In the genomic region with DNA sequence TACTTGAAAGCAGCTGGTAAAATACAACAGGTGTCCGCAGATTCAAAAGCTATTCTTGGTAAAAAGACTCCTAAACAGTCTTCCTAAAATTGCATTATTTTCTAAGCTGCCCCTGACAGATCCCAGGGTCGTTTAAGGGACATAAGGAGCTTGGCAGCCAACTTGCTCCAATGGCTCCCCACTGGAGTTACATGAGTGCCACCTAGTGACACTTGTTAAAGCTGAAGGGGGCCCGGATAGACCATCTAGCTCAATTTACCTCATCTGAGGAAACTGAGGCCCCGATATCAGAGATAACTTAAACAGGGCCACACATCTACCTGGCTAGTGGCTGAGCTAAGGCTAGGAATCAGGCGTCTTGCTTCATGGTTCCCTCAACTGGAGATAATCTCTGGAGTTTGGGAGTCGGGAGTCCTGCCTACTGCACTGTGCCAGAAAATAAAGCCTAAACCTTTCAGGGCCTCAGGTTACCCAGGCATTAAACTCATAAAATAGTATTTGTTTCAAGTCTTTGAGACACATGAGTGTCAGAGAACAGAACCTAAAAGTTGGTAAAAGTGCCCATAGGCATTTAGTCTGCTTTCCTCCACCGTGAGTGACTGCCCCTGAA, we compare ENCODE assay signal across 8 cellular contexts. TPM values are rescaled to one million over a fixed set of nuclear protein-coding genes. Genes with fewer than 3 reads are reported as not detected.
A peak's percentile ranks its signal among the peaks of the same experiment; 100 is the strongest.
DNase-seq lines count a peak whose midpoint lies in the region; ATAC-seq and TF ChIP-seq lines count a peak whose summit lies in the region.

No MANE protein-coding gene starts in this region.

- CTCF ChIA-PET in PC-3 (lab: Charles Lee): interaction anchor here (0.5 to 1.3 kb wide), 19 partner anchors 69 to 1260 kb away, joined by 3 to 48 read pairs (median 6); no protein-coding TSS in a partner anchor

- intact Hi-C loops in PC-3 (cut with micrococcal nuclease): loop anchor here (1.0 kb wide), 4 partner anchors 148 to 422 kb away; no protein-coding TSS in a partner anchor

- no peak overlapping the region for H3K9ac ChIP-seq in PC-3 (ENCODE audit: low read length)
- no peak overlapping the region for H3K9ac ChIP-seq in smooth muscle cell (ENCODE audit: low read depth)

- H3K4me3 Mint-ChIP-seq in brain: peak overlapping the region in 1 of 5 experiments; percentile 30

- H3K4me1 Mint-ChIP-seq in brain: peaks cover 22% of the 10 kb centered on the region

- POLR2A ChIA-PET in PC-3 (lab: Charles Lee; ENCODE audit: unreplicated experiment): interaction anchor here (0.5 to 1.2 kb wide), 5 partner anchors 149 to 754 kb away, joined by 3 to 8 read pairs (median 6); no protein-coding TSS in a partner anchor

- peak; percentile 97 for TF ChIP-seq CTCF in PC-3 (conservative IDR thresholded peaks at IDR 0.05; ENCODE audit: low read depth, low read length)
- TF ChIP-seq CTCF in brain (conservative IDR thresholded peaks at IDR 0.05): peak; percentile 88 to 91
- TF ChIP-seq CTCF in smooth muscle cell (IDR thresholded peaks at IDR 0.05; ENCODE audit: borderline replicate concordance, insufficient read depth, poor library complexity, severe bottlenecking): peak; percentile 73

- H3K79me2 ChIP-seq in PC-3 (ENCODE audit: low read length): no peaks in the 10 kb centered on the region
- H3K79me2 ChIP-seq in smooth muscle cell (ENCODE audit: low read depth): no peaks in the 10 kb centered on the region

- H3K27me3 Mint-ChIP-seq in brain: peaks cover 4% of the 10 kb centered on the region

- no peak overlapping the region for H3K4me2 ChIP-seq in PC-3 (ENCODE audit: low read length)
- peak overlapping the region; percentile 8 for H3K4me2 ChIP-seq in smooth muscle cell

- H3K27ac Mint-ChIP-seq in brain: peak overlapping the region in 3 of 5 experiments; percentile 46 to 89 (median 85)

- peak; percentile 75 for DNase-seq in COR-L47 (lab: John Stamatoyannopoulos, UW)
- DNase-seq in GM19238 (ENCODE audit: insufficient read length, low spot score): peak; percentile 16
- peak; percentile 82 for DNase-seq in PC-3
- DNase-seq in inferior parietal cortex (ENCODE audit: extremely low spot score): peak; percentile 80
- peak; percentile 1 for DNase-seq in smooth muscle cell (lab: John Stamatoyannopoulos, UW; ENCODE audit: unreplicated experiment)

- BruUV-seq in PC-3 (replicated peaks; lab: Mats Ljungman, UMichigan): no TSS peak

- no peak overlapping the region for H3K27ac ChIP-seq in PC-3 (ENCODE audit: low read length)
- H3K27ac ChIP-seq in smooth muscle cell (ENCODE audit: low read depth): peak overlapping the region; percentile 57

- ATAC-seq in PC-3 (peak; percentile 94), GM21360 (IDR thresholded peaks at IDR 0.05; ENCODE audit: unreplicated experiment) (no peak)

- H3K4me1 ChIP-seq in PC-3 (ENCODE audit: insufficient read depth, low read length) (peaks cover 20% of the 10 kb centered on the region), smooth muscle cell (ENCODE audit: low read depth) (peaks cover 17% of the 10 kb centered on the region)

- no peak for TF ChIP-seq EP300 in Ishikawa (IDR thresholded peaks at IDR 0.05; ENCODE audit: borderline replicate concordance)

- H3K4me3 ChIP-seq in PC-3 (ENCODE audit: low read length) (no peak overlapping the region), smooth muscle cell (no peak overlapping the region)

- H3K36me3 ChIP-seq in PC-3 (ENCODE audit: low read depth, low read length) (no peaks in the 10 kb centered on the region), smooth muscle cell (ENCODE audit: low read depth) (no peaks in the 10 kb centered on the region)

- H4K20me1 ChIP-seq in PC-3 (ENCODE audit: low read length) (no peaks in the 10 kb centered on the region), smooth muscle cell (ENCODE audit: low read depth) (no peaks in the 10 kb centered on the region)

- no peak overlapping the region for H2AFZ ChIP-seq in PC-3 (ENCODE audit: low read length)
- H2AFZ ChIP-seq in smooth muscle cell (ENCODE audit: low read depth): no peak overlapping the region

- H3K9me3 ChIP-seq in PC-3 (ENCODE audit: low read length) (no peaks in the 10 kb centered on the region), smooth muscle cell (replicated peaks; ENCODE audit: low read depth) (no peaks in the 10 kb centered on the region)

- no peaks in the 10 kb centered on the region for H3K27me3 ChIP-seq in PC-3 (ENCODE audit: low read length)
- H3K27me3 ChIP-seq in smooth muscle cell (ENCODE audit: low read depth): no peaks in the 10 kb centered on the region

- peak; percentile 95 for TF ChIP-seq RAD21 in Ishikawa (IDR thresholded peaks at IDR 0.05; ENCODE audit: low read depth)

- H3K36me3 Mint-ChIP-seq in brain: no peaks in the 10 kb centered on the region

- H3K9me3 Mint-ChIP-seq in brain: no peaks in the 10 kb centered on the region

- H3F3A ChIP-seq in PC-3 (ENCODE audit: low read length, unreplicated experiment) (no peaks in the 10 kb centered on the region), smooth muscle cell (ENCODE audit: low read depth) (peaks cover 13% of the 10 kb centered on the region)

- no peaks in the 10 kb centered on the region for H3K9me2 ChIP-seq in PC-3 (replicated peaks; ENCODE audit: low read length)

- WGBS in smooth muscle cell (ENCODE audit: low lambda C conversion rate): 34% methylated on average over 7 of the region's 7 CpGs

TF ChIP-seq in Ishikawa, 13 proteins besides CTCF, POLR2A, EP300 and RAD21:
- TF ChIP-seq TAF1 (IDR thresholded peaks at IDR 0.05; ENCODE audit: low read depth): no peak
- TF ChIP-seq, protein P1, sequence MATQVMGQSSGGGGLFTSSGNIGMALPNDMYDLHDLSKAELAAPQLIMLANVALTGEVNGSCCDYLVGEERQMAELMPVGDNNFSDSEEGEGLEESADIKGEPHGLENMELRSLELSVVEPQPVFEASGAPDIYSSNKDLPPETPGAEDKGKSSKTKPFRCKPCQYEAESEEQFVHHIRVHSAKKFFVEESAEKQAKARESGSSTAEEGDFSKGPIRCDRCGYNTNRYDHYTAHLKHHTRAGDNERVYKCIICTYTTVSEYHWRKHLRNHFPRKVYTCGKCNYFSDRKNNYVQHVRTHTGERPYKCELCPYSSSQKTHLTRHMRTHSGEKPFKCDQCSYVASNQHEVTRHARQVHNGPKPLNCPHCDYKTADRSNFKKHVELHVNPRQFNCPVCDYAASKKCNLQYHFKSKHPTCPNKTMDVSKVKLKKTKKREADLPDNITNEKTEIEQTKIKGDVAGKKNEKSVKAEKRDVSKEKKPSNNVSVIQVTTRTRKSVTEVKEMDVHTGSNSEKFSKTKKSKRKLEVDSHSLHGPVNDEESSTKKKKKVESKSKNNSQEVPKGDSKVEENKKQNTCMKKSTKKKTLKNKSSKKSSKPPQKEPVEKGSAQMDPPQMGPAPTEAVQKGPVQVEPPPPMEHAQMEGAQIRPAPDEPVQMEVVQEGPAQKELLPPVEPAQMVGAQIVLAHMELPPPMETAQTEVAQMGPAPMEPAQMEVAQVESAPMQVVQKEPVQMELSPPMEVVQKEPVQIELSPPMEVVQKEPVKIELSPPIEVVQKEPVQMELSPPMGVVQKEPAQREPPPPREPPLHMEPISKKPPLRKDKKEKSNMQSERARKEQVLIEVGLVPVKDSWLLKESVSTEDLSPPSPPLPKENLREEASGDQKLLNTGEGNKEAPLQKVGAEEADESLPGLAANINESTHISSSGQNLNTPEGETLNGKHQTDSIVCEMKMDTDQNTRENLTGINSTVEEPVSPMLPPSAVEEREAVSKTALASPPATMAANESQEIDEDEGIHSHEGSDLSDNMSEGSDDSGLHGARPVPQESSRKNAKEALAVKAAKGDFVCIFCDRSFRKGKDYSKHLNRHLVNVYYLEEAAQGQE (IDR thresholded peaks at IDR 0.05; ENCODE audit: low read depth): no peak
- TF ChIP-seq NFIC (IDR thresholded peaks at IDR 0.05): no peak; the same call in 1 of the 2 replicates
- TF ChIP-seq, protein P2, sequence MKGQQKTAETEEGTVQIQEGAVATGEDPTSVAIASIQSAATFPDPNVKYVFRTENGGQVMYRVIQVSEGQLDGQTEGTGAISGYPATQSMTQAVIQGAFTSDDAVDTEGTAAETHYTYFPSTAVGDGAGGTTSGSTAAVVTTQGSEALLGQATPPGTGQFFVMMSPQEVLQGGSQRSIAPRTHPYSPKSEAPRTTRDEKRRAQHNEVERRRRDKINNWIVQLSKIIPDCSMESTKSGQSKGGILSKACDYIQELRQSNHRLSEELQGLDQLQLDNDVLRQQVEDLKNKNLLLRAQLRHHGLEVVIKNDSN (IDR thresholded peaks at IDR 0.05): no peak
- TF ChIP-seq EGR1 (IDR thresholded peaks at IDR 0.05): no peak
- no peak for TF ChIP-seq CREB1 (IDR thresholded peaks at IDR 0.05; ENCODE audit: low read depth)
- TF ChIP-seq FOXM1 (IDR thresholded peaks at IDR 0.05; ENCODE audit: borderline replicate concordance, low read depth): no peak
- no peak for TF ChIP-seq CEBPB (IDR thresholded peaks at IDR 0.05)
- TF ChIP-seq TEAD4 (IDR thresholded peaks at IDR 0.05): no peak
- TF ChIP-seq TCF12 (IDR thresholded peaks at IDR 0.05; ENCODE audit: low read depth): no peak
- TF ChIP-seq ZBTB7A (IDR thresholded peaks at IDR 0.05; ENCODE audit: low read depth): no peak
- TF ChIP-seq, protein P3, sequence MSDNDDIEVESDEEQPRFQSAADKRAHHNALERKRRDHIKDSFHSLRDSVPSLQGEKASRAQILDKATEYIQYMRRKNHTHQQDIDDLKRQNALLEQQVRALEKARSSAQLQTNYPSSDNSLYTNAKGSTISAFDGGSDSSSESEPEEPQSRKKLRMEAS (IDR thresholded peaks at IDR 0.05): no peak
- no peak for TF ChIP-seq YY1 (IDR thresholded peaks at IDR 0.05; ENCODE audit: low read depth)

RNA-seq across cellular contexts. Expression of gene TBC1D23, which starts 6.5 kb away (rescaled TPM):
- total RNA-seq in PC-3 (2014; rRNA removed): 25.6 and 37.9 TPM in 2 replicates
- 6.3 TPM for polyA plus RNA-seq in brain (ENCODE audit: insufficient read depth, low read depth, low replicate concordance)
- 77.7 and 120 TPM in 2 replicates for total RNA-seq in smooth muscle cell
- 30.0 and 36.0 TPM in 2 replicates for polyA plus RNA-seq in smooth muscle cell

Comparison
In these comparisons a context has a peak if more than half of its experiments do, and no peak if none do; other contexts are left out.
1. DNase-seq: peak in every context shown above with its lines; median percentile 82 in PC-3; 80 in inferior parietal cortex; 75 in COR-L47; 16 in GM19238; 1 in smooth muscle cell.